Comparison of ENCODE assay signal across 13 cellular contexts in genomic region chr1:40034869-40035268, GRCh38. TPM values are rescaled to one million over a fixed set of nuclear protein-coding genes. Genes with fewer than 3 reads are reported as not detected.
A peak's percentile ranks its signal among the peaks of the same experiment; 100 is the strongest.
DNase-seq lines count a peak whose midpoint lies in the region; ATAC-seq lines count a peak whose summit lies in the region.
"Had no signal": no experiment of that assay in that cellular context is flagged by ENCODE, and none has a peak within 500 bp of the region (broad histone marks: within the 10 kb centered on the region; RNA-seq: fewer than 3 reads in every experiment).

No MANE protein-coding gene starts in this region.

- H3K9me3 Mint-ChIP-seq in activated naive CD4-positive, alpha-beta T cell treated with anti-CD3 and anti-CD28 coated beads for 36 hours: no peaks in the 10 kb centered on the region
- no peaks in the 10 kb centered on the region for H3K9me3 Mint-ChIP-seq in activated naive CD4-positive, alpha-beta T cell treated with anti-CD3 and anti-CD28 coated beads, Interleukin-2, amount 50 U/mL, for 72 hours
- H3K9me3 Mint-ChIP-seq in activated naive CD8-positive, alpha-beta T cell treated with anti-CD3 and anti-CD28 coated beads, Interleukin-2, amount 50 U/mL, for 24 hours: no peaks in the 10 kb centered on the region
- H3K9me3 Mint-ChIP-seq in stimulated activated memory B cell treated with anti-CD40 and anti-IgM and Interleukin-4, amounts not matched to agents 10 μg/mL and 1 μg/mL and 100 μg/mL, for 72 hours: no peaks in the 10 kb centered on the region

- H3K4me1 Mint-ChIP-seq in activated naive CD4-positive, alpha-beta T cell treated with anti-CD3 and anti-CD28 coated beads for 36 hours (ENCODE audit: low read depth): peaks cover 44% of the 10 kb centered on the region
- peaks cover 61% of the 10 kb centered on the region for H3K4me1 Mint-ChIP-seq in activated naive CD8-positive, alpha-beta T cell treated with anti-CD3 and anti-CD28 coated beads, Interleukin-2, amount 50 U/mL, for 24 hours
- H3K4me1 Mint-ChIP-seq in stimulated activated memory B cell treated with anti-CD40 and anti-IgM and Interleukin-4, amounts not matched to agents 10 μg/mL and 1 μg/mL and 100 μg/mL, for 72 hours: peaks cover 47% of the 10 kb centered on the region

- no peak for ATAC-seq in activated naive CD4-positive, alpha-beta T cell treated with anti-CD3 and anti-CD28 coated beads, Interleukin-2, amount 50 U/mL, for 72 hours
- ATAC-seq in activated naive CD8-positive, alpha-beta T cell treated with anti-CD3 and anti-CD28 coated beads, Interleukin-2, amount 50 U/mL, for 24 hours: no peak
- ATAC-seq in stimulated activated memory B cell treated with anti-CD40 and anti-IgM and Interleukin-4, amounts not matched to agents 10 μg/mL and 1 μg/mL and 100 μg/mL, for 72 hours: no peak
- ATAC-seq in GM21423 (IDR thresholded peaks at IDR 0.05; ENCODE audit: unreplicated experiment) (no peak), GM21825 (IDR thresholded peaks at IDR 0.05; ENCODE audit: unreplicated experiment) (no peak)

- CTCF ChIA-PET in activated naive CD4-positive, alpha-beta T cell treated with anti-CD3 and anti-CD28 coated beads for 36 hours (lab: Charles Lee): interaction anchor here (0.6 to 4.9 kb wide), 7 partner anchors 11 to 417 kb away, joined by 3 to 42 read pairs (median 3); partner anchors contain the start of gene PPIE

- H3K27ac Mint-ChIP-seq in activated naive CD4-positive, alpha-beta T cell treated with anti-CD3 and anti-CD28 coated beads for 36 hours: peak overlapping the region; percentile 81
- H3K27ac Mint-ChIP-seq in activated naive CD4-positive, alpha-beta T cell treated with anti-CD3 and anti-CD28 coated beads, Interleukin-2, amount 50 U/mL, for 72 hours: peak overlapping the region in 1 of 2 donors; percentile 74
- peak overlapping the region; percentile 66 for H3K27ac Mint-ChIP-seq in activated naive CD8-positive, alpha-beta T cell treated with anti-CD3 and anti-CD28 coated beads, Interleukin-2, amount 50 U/mL, for 24 hours
- peak overlapping the region; percentile 59 for H3K27ac Mint-ChIP-seq in stimulated activated memory B cell treated with anti-CD40 and anti-IgM and Interleukin-4, amounts not matched to agents 10 μg/mL and 1 μg/mL and 100 μg/mL, for 72 hours

- peak; percentile 22 for DNase-seq in activated naive CD4-positive, alpha-beta T cell treated with anti-CD3 and anti-CD28 coated beads for 36 hours
- DNase-seq in activated naive CD4-positive, alpha-beta T cell treated with anti-CD3 and anti-CD28 coated beads, Interleukin-2, amount 50 U/mL, for 72 hours (ENCODE audit: low spot score in 2 of 2): no peak
- DNase-seq in Kasumi-1 (lab: John Stamatoyannopoulos, UW) (peak; percentile 85 to 91), NCI-H446 (lab: John Stamatoyannopoulos, UW) (no peak)
- DNase-seq in activated naive CD8-positive, alpha-beta T cell treated with anti-CD3 and anti-CD28 coated beads, Interleukin-2, amount 50 U/mL, for 24 hours: no peak
- DNase-seq: activated CD4-positive, CD25-positive, alpha-beta regulatory T cell; cortex of kidney; NCI-H1092 treated with DMSO at 0.1 percent for 48 hours; NCI-H526; SHP77 treated with DMSO at 0.1 percent for 48 hours had no signal

- intact Hi-C loops in activated naive CD4-positive, alpha-beta T cell treated with anti-CD3 and anti-CD28 coated beads for 36 hours (cut with micrococcal nuclease): loop anchor here (5.0 kb wide), 1 partner anchor 78 kb away; the partner anchor contains the start of gene MFSD2A

- peak overlapping the region; percentile 33 for H3K4me3 Mint-ChIP-seq in activated naive CD4-positive, alpha-beta T cell treated with anti-CD3 and anti-CD28 coated beads for 36 hours
- peak overlapping the region; percentile 5 for H3K4me3 Mint-ChIP-seq in activated naive CD8-positive, alpha-beta T cell treated with anti-CD3 and anti-CD28 coated beads, Interleukin-2, amount 50 U/mL, for 24 hours
- no peak overlapping the region for H3K4me3 Mint-ChIP-seq in stimulated activated memory B cell treated with anti-CD40 and anti-IgM and Interleukin-4, amounts not matched to agents 10 μg/mL and 1 μg/mL and 100 μg/mL, for 72 hours

- no peaks in the 10 kb centered on the region for H3K27me3 Mint-ChIP-seq in activated naive CD4-positive, alpha-beta T cell treated with anti-CD3 and anti-CD28 coated beads for 36 hours (ENCODE audit: low read depth)
- no peaks in the 10 kb centered on the region for H3K27me3 Mint-ChIP-seq in activated naive CD8-positive, alpha-beta T cell treated with anti-CD3 and anti-CD28 coated beads, Interleukin-2, amount 50 U/mL, for 24 hours
- H3K27me3 Mint-ChIP-seq in stimulated activated memory B cell treated with anti-CD40 and anti-IgM and Interleukin-4, amounts not matched to agents 10 μg/mL and 1 μg/mL and 100 μg/mL, for 72 hours: no peaks in the 10 kb centered on the region

- peaks cover under 1% of the 10 kb centered on the region for H3K36me3 Mint-ChIP-seq in activated naive CD4-positive, alpha-beta T cell treated with anti-CD3 and anti-CD28 coated beads for 36 hours (ENCODE audit: low read depth)
- H3K36me3 Mint-ChIP-seq in activated naive CD4-positive, alpha-beta T cell treated with anti-CD3 and anti-CD28 coated beads, Interleukin-2, amount 50 U/mL, for 72 hours: peaks cover 5 to 17% of the 10 kb centered on the region in 2 donors
- H3K36me3 Mint-ChIP-seq in activated naive CD8-positive, alpha-beta T cell treated with anti-CD3 and anti-CD28 coated beads, Interleukin-2, amount 50 U/mL, for 24 hours (ENCODE audit: low read depth): peaks cover 3% of the 10 kb centered on the region
- no peaks in the 10 kb centered on the region for H3K36me3 Mint-ChIP-seq in stimulated activated memory B cell treated with anti-CD40 and anti-IgM and Interleukin-4, amounts not matched to agents 10 μg/mL and 1 μg/mL and 100 μg/mL, for 72 hours

RNA-seq across cellular contexts. Expression of gene CAP1, which starts 5.7 kb away (rescaled TPM):
- 100 to 1,000 TPM; 522 to 525 TPM for total RNA-seq in activated naive CD4-positive, alpha-beta T cell treated with anti-CD3 and anti-CD28 coated beads for 36 hours
- 100 to 1,000 TPM; 578 to 634 TPM for total RNA-seq in activated naive CD4-positive, alpha-beta T cell treated with anti-CD3 and anti-CD28 coated beads, Interleukin-2, amount 50 U/mL, for 72 hours

Comparison
In these comparisons a context has a peak if more than half of its experiments do, and no peak if none do; other contexts are left out.
1. DNase-seq: peak in activated naive CD4-positive, alpha-beta T cell treated with anti-CD3 and anti-CD28 coated beads for 36 hours (single experiment) and Kasumi-1 (2 of 2); none in activated naive CD4-positive, alpha-beta T cell treated with anti-CD3 and anti-CD28 coated beads, Interleukin-2, amount 50 U/mL, for 72 hours (0 of 2), activated naive CD8-positive, alpha-beta T cell treated with anti-CD3 and anti-CD28 coated beads, Interleukin-2, amount 50 U/mL, for 24 hours (single experiment) and NCI-H446 (0 of 2).